12 cellular contexts compared by ENCODE assay signal in genomic region chr7:38318241-38318640, GRCh38.
A peak's percentile ranks its signal among the peaks of the same experiment; 100 is the strongest.
DNase-seq lines count a peak whose midpoint lies in the region; ATAC-seq, FAIRE-seq and TF ChIP-seq lines count a peak whose summit lies in the region.
"Had no signal": no experiment of that assay in that cellular context is flagged by ENCODE, and none has a peak within 500 bp of the region (broad histone marks: within the 10 kb centered on the region; RNA-seq: fewer than 3 reads in every experiment).

No MANE protein-coding gene starts in this region.

- no peak overlapping the region for H3K4me3 ChIP-seq in endothelial cell of umbilical vein (replicated peaks in 1 of 3; ENCODE audit: insufficient read depth in 1 of 3, low read depth in 1 of 3, low read length in 3 of 3)

- FAIRE-seq in endothelial cell of umbilical vein (lab: Jason Lieb, UNC), result no peak

- H3K4me1 ChIP-seq in endothelial cell of umbilical vein (ENCODE audit: control insufficient read depth, extremely low read depth, insufficient read depth, low read length), result no peaks in the 10 kb centered on the region
- H3K4me1 ChIP-seq: foreskin keratinocyte had no signal

- no peaks in the 10 kb centered on the region for H3K27me3 ChIP-seq in endothelial cell of umbilical vein (ENCODE audit: control insufficient read depth in 2 of 2, insufficient read depth in 2 of 2, low read length in 2 of 2)
- H3K27me3 ChIP-seq: foreskin keratinocyte had no signal

- no peaks in the 10 kb centered on the region for H3K79me2 ChIP-seq in endothelial cell of umbilical vein (ENCODE audit: control insufficient read depth, insufficient read depth, low read length)

- TF ChIP-seq CTCF in endothelial cell of umbilical vein (IDR thresholded peaks at IDR 0.05; ENCODE audit: extremely low read depth in 1 of 2, insufficient read depth in 1 of 2, low read depth in 1 of 2, low read length in 2 of 2), result no peak

- no peaks in the 10 kb centered on the region for H3K9me1 ChIP-seq in endothelial cell of umbilical vein (replicated peaks; ENCODE audit: control insufficient read depth, extremely low read depth, insufficient read depth, low read length)

- intact Hi-C loops in endothelial cell of umbilical vein (cut with micrococcal nuclease), result loop anchor here (1.0 to 2.0 kb wide), 5 partner anchors 95 to 401 kb away; partner anchors contain the start of genes SFRP4 and STARD3NL

- DNase-seq in stimulated activated naive CD8-positive, alpha-beta T cell treated with anti-CD3 and anti-CD28 coated beads, Interleukin-15, Interleukin-2, amounts not matched to agents 100 U/mL and 50 U/mL, for 24 hours, result no peak
- DNase-seq in T-cell, result no peak
- no peak for DNase-seq in endothelial cell of umbilical vein (ENCODE audit: low read depth, low spot score)
- no peak for DNase-seq in DMS 273 (lab: John Stamatoyannopoulos, UW; ENCODE audit: unreplicated experiment)
- DNase-seq in nucleus accumbens (lab: John Stamatoyannopoulos, UW), result no peak
- no peak for DNase-seq in cerebellum (ENCODE audit: low spot score)
- no peak for DNase-seq in DMS153 treated with DMSO at 0.1 percent for 48 hours (lab: John Stamatoyannopoulos, UW; ENCODE audit: unreplicated experiment)
- DNase-seq: effector CD4-positive, alpha-beta T cell; stimulated activated CD4-positive, alpha-beta T cell treated with anti-CD3 and anti-CD28 coated beads, Interleukin-2, amount 100 ng/mL, for 24 hours had no signal

- H3K4me1 Mint-ChIP-seq in stimulated activated naive CD8-positive, alpha-beta T cell treated with anti-CD3 and anti-CD28 coated beads, Interleukin-15, Interleukin-2, amounts not matched to agents 100 ng/mL and 50 ng/mL, for 24 hours (ENCODE audit: low read depth), result peaks cover 34% of the 10 kb centered on the region
- peaks cover 31 to 49% (median 38%) of the 10 kb centered on the region in 3 donors for H3K4me1 Mint-ChIP-seq in T-cell

- peak overlapping the region; percentile 62 for H2AFZ ChIP-seq in endothelial cell of umbilical vein (ENCODE audit: low read depth, low read length)

- no peak for TF ChIP-seq POLR2A in endothelial cell of umbilical vein (IDR thresholded peaks at IDR 0.05; ENCODE audit: low read depth, low read length)

- BruUV-seq in endothelial cell of umbilical vein (replicated peaks; lab: Mats Ljungman, UMichigan), result no TSS peak

- H3K9ac ChIP-seq in endothelial cell of umbilical vein (replicated peaks; ENCODE audit: extremely low read depth, insufficient read depth, low read length), result no peak overlapping the region
- H3K9ac ChIP-seq: KMS-11 had no signal

- peak overlapping the region; percentile 72 for H3K27ac Mint-ChIP-seq in stimulated activated naive CD8-positive, alpha-beta T cell treated with anti-CD3 and anti-CD28 coated beads, Interleukin-15, Interleukin-2, amounts not matched to agents 100 ng/mL and 50 ng/mL, for 24 hours
- peak overlapping the region; percentile 89 to 90 for H3K27ac Mint-ChIP-seq in T-cell

- ATAC-seq in stimulated activated naive CD8-positive, alpha-beta T cell treated with anti-CD3 and anti-CD28 coated beads, Interleukin-15, Interleukin-2, amounts not matched to agents 100 U/mL and 50 U/mL, for 24 hours, result no peak
- no peak for ATAC-seq in T-cell (replicated peaks in 1 of 4)

- H3K4me3 Mint-ChIP-seq in stimulated activated naive CD8-positive, alpha-beta T cell treated with anti-CD3 and anti-CD28 coated beads, Interleukin-15, Interleukin-2, amounts not matched to agents 100 ng/mL and 50 ng/mL, for 24 hours, result peak overlapping the region; percentile 61
- peak overlapping the region; percentile 62 to 77 (median 72) for H3K4me3 Mint-ChIP-seq in T-cell

- no peaks in the 10 kb centered on the region for H3K27me3 Mint-ChIP-seq in stimulated activated naive CD8-positive, alpha-beta T cell treated with anti-CD3 and anti-CD28 coated beads, Interleukin-15, Interleukin-2, amounts not matched to agents 100 ng/mL and 50 ng/mL, for 24 hours
- H3K27me3 Mint-ChIP-seq in T-cell, result no peaks in the 10 kb centered on the region

- H3K9me3 ChIP-seq in endothelial cell of umbilical vein (replicated peaks; ENCODE audit: control insufficient read depth, insufficient read depth, low read length), result no peaks in the 10 kb centered on the region

- no peaks in the 10 kb centered on the region for H4K20me1 ChIP-seq in endothelial cell of umbilical vein (replicated peaks; ENCODE audit: control insufficient read depth, extremely low read depth, insufficient read depth, low read length)

- H3K27ac ChIP-seq in endothelial cell of umbilical vein (ENCODE audit: insufficient read depth, low read depth, low read length), result no peak overlapping the region
- H3K27ac ChIP-seq: foreskin keratinocyte, KMS-11 had no signal

- H3K36me3 Mint-ChIP-seq in stimulated activated naive CD8-positive, alpha-beta T cell treated with anti-CD3 and anti-CD28 coated beads, Interleukin-15, Interleukin-2, amounts not matched to agents 100 ng/mL and 50 ng/mL, for 24 hours (ENCODE audit: low read depth), result no peaks in the 10 kb centered on the region
- no peaks in the 10 kb centered on the region for H3K36me3 Mint-ChIP-seq in T-cell

- no peaks in the 10 kb centered on the region for H3K9me3 Mint-ChIP-seq in stimulated activated naive CD8-positive, alpha-beta T cell treated with anti-CD3 and anti-CD28 coated beads, Interleukin-15, Interleukin-2, amounts not matched to agents 100 ng/mL and 50 ng/mL, for 24 hours
- H3K9me3 Mint-ChIP-seq in T-cell, result no peaks in the 10 kb centered on the region

- POLR2A ChIA-PET in T-cell (lab: Charles Lee) (interaction anchor here in 1 of 2 donors (0.6 to 1.5 kb wide), 5 partner anchors 19 to 102 kb away, joined by 3 to 11 read pairs (median 4); partner anchors contain the start of gene TARP), endothelial cell of umbilical vein (lab: Charles Lee) (no interaction called here)

- no peak overlapping the region for H3K4me2 ChIP-seq in endothelial cell of umbilical vein (ENCODE audit: insufficient read depth, low read length)
- H3K4me2 ChIP-seq: KMS-11 had no signal

- CTCF ChIA-PET in T-cell (lab: Charles Lee), result interaction anchor here (0.6 to 6.0 kb wide), 15 partner anchors 9 to 209 kb away, joined by 3 to 31 read pairs (median 4); partner anchors contain the start of gene TARP (in 1 of the 2)
- CTCF ChIA-PET in endothelial cell of umbilical vein (lab: Charles Lee), result interaction anchor here (0.6 to 3.8 kb wide), 31 partner anchors 11 to 416 kb away, joined by 3 to 61 read pairs (median 6); partner anchors contain the start of genes SFRP4 and TARP

- dilution Hi-C loops in endothelial cell of umbilical vein (cut with MboI; ENCODE audit: extremely low pct_ligation_motif_present, low sequenced_read_pairs), result no loop called here

- no peaks in the 10 kb centered on the region for H3K36me3 ChIP-seq in endothelial cell of umbilical vein (ENCODE audit: control insufficient read depth in 2 of 2, extremely low read depth in 1 of 2, insufficient read depth in 2 of 2, low read length in 2 of 2)

TF ChIP-seq in endothelial cell of umbilical vein, 7 proteins besides CTCF, POLR2A, EP300 and RAD21:
- TF ChIP-seq GATA2 (IDR thresholded peaks at IDR 0.05; ENCODE audit: insufficient read depth, insufficient read length, low read depth, low read length), result no peak
- TF ChIP-seq POLR2AphosphoS5 (IDR thresholded peaks at IDR 0.05; ENCODE audit: insufficient read depth, low read depth, low read length), result no peak
- TF ChIP-seq FOS (IDR thresholded peaks at IDR 0.05; ENCODE audit: borderline replicate concordance, insufficient read depth, low read length), result no peak
- no peak for TF ChIP-seq JUN (IDR thresholded peaks at IDR 0.05; ENCODE audit: borderline replicate concordance, insufficient read depth, insufficient read length, low read depth)
- TF ChIP-seq MYC (IDR thresholded peaks at IDR 0.05; ENCODE audit: low read depth, low read length), result no peak
- TF ChIP-seq MAX (IDR thresholded peaks at IDR 0.05; ENCODE audit: insufficient read depth, insufficient read length), result no peak
- TF ChIP-seq EZH2 (IDR thresholded peaks at IDR 0.05; ENCODE audit: borderline replicate concordance, low read depth, low read length, severe bottlenecking), result no peak
